In the genomic region with DNA sequence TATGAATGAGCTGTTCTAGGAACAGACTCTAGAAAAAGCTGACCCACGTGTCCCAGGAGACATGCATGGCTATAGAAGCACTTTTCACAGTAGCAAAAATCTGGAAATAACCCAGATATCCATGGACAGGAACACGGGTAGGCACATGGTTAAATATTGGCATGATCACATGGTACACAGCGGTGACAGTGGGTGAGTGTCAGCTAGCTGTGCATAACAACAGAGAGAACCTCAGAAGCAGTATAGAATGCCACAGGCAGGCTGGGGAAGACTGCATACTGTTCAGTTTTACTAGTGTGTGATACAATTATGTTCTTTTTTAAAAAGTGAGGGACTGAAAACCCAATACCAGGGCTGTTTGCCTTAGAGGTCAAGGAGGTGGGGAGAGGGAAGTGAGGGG, we compare ENCODE assay signal across 16 cellular contexts. TPM values are rescaled to one million over a fixed set of nuclear protein-coding genes. Genes with fewer than 3 reads are reported as not detected.
DNase-seq lines count a peak whose midpoint lies in the region; ATAC-seq and TF ChIP-seq lines count a peak whose summit lies in the region.
"Had no signal": no experiment of that assay in that cellular context is flagged by ENCODE, and none has a peak within 500 bp of the region (broad histone marks: within the 10 kb centered on the region; RNA-seq: fewer than 3 reads in every experiment).

No MANE protein-coding gene starts in this region.

- H3K4me1 ChIP-seq in CD4-positive, alpha-beta memory T cell (ENCODE audit: insufficient read depth, low read length) = no peaks in the 10 kb centered on the region

- POLR2A ChIA-PET in CD4-positive, alpha-beta memory T cell (lab: Charles Lee; ENCODE audit: partially characterized antibody) = no interaction called here

- no peaks in the 10 kb centered on the region for H3K9me3 ChIP-seq in CD4-positive, alpha-beta memory T cell (ENCODE audit: control insufficient read depth in 1 of 2, low read length in 2 of 2)
- H3K9me3 ChIP-seq: ascending aorta had no signal

- H3K4me3 Mint-ChIP-seq in memory B cell = no peak overlapping the region
- no peak overlapping the region for H3K4me3 Mint-ChIP-seq in CD4-positive, alpha-beta memory T cell
- H3K4me3 Mint-ChIP-seq: activated CD8-positive, alpha-beta memory T cell treated with anti-CD3 and anti-CD28 coated beads, Interleukin-2, amount 10 ng/mL, durations not matched to agents 7 days and 5 days; neural progenitor cell; stimulated activated memory B cell treated with anti-CD40 and anti-IgM and Interleukin-4, amounts not matched to agents 10 μg/mL and 1 μg/mL and 100 μg/mL, for 72 hours had no signal

- ATAC-seq in memory B cell (ENCODE audit: low read depth) = no peak
- ATAC-seq: activated CD8-positive, alpha-beta memory T cell treated with anti-CD3 and anti-CD28 coated beads, Interleukin-2, amount 10 ng/mL, durations not matched to agents 7 days and 5 days; stimulated activated memory B cell treated with anti-CD40 and anti-IgM and Interleukin-4, amounts not matched to agents 10 μg/mL and 1 μg/mL and 100 μg/mL, for 72 hours had no signal

- no peaks in the 10 kb centered on the region for H3K27me3 ChIP-seq in CD4-positive, alpha-beta memory T cell (ENCODE audit: insufficient read depth, low read length)
- H3K27me3 ChIP-seq: ascending aorta, neural progenitor cell had no signal

- H3K4me3 ChIP-seq in coronary artery = no peak overlapping the region
- H3K4me3 ChIP-seq in CD4-positive, alpha-beta memory T cell (ENCODE audit: low read length in 2 of 2) = no peak overlapping the region
- H3K4me3 ChIP-seq: ascending aorta, neural progenitor cell, skin epidermis had no signal

- H3K27ac ChIP-seq in coronary artery = peak overlapping the region; percentile 69 to 77
- peak overlapping the region; percentile 89 for H3K27ac ChIP-seq in temporal lobe (ENCODE audit: low read depth, low read length)
- H3K27ac ChIP-seq in CD4-positive, alpha-beta memory T cell (ENCODE audit: low read depth, low read length) = no peak overlapping the region
- H3K27ac ChIP-seq: KMS-11, neural progenitor cell had no signal

- no peak for TF ChIP-seq CTCF in coronary artery (IDR thresholded peaks at IDR 0.05)

- DNase-seq in KBM-7 (peak; percentile 9), coronary artery (ENCODE audit: low spot score) (no peak), memory B cell (ENCODE audit: low spot score in 2 of 2) (no peak), dedifferentiated amniotic fluid mesenchymal stem cell (ENCODE audit: extremely low spot score) (no peak), pons (ENCODE audit: low spot score) (no peak), SIG-M5 treated with dmso at 0.1 percent for 504 hours (lab: John Stamatoyannopoulos, UW; ENCODE audit: unreplicated experiment) (no peak)
- no peak for DNase-seq in CD4-positive, alpha-beta memory T cell
- DNase-seq: activated CD4-positive, CD25-positive, alpha-beta regulatory T cell treated with anti-CD3 and anti-CD28 coated beads, Interleukin-2, amount 50 U/mL, for 72 hours; activated CD8-positive, alpha-beta memory T cell treated with anti-CD3 and anti-CD28 coated beads, Interleukin-2, amount 10 ng/mL, durations not matched to agents 7 days and 5 days; NK-92 treated with Interleukin-12 subunit alpha and Interleukin-12 subunit beta, amount 100 ng/mL, for 24 hours had no signal

- H3K4me1 Mint-ChIP-seq in memory B cell = peaks cover 46% of the 10 kb centered on the region
- H3K4me1 Mint-ChIP-seq in CD4-positive, alpha-beta memory T cell = peaks cover 0 to 4% (median 0%) of the 10 kb centered on the region in 4 donors

- intact Hi-C loops in CD4-positive, alpha-beta memory T cell (cut with micrococcal nuclease) = no loop called here

- H3K36me3 ChIP-seq in CD4-positive, alpha-beta memory T cell (ENCODE audit: insufficient read depth, low read length) = no peaks in the 10 kb centered on the region
- H3K36me3 ChIP-seq: ascending aorta, neural progenitor cell had no signal

- H3K27me3 Mint-ChIP-seq in memory B cell = no peaks in the 10 kb centered on the region
- peaks cover 0 to 5% of the 10 kb centered on the region in 2 donors for H3K27me3 Mint-ChIP-seq in CD4-positive, alpha-beta memory T cell
- H3K27me3 Mint-ChIP-seq: stimulated activated memory B cell treated with anti-CD40 and anti-IgM and Interleukin-4, amounts not matched to agents 10 μg/mL and 1 μg/mL and 100 μg/mL, for 72 hours had no signal

- peak overlapping the region; percentile 74 for H3K27ac Mint-ChIP-seq in memory B cell
- H3K27ac Mint-ChIP-seq in CD4-positive, alpha-beta memory T cell = no peak overlapping the region
- H3K27ac Mint-ChIP-seq: activated CD8-positive, alpha-beta memory T cell treated with anti-CD3 and anti-CD28 coated beads, Interleukin-2, amount 10 ng/mL, durations not matched to agents 7 days and 5 days; neural progenitor cell; stimulated activated memory B cell treated with anti-CD40 and anti-IgM and Interleukin-4, amounts not matched to agents 10 μg/mL and 1 μg/mL and 100 μg/mL, for 72 hours had no signal

- CTCF ChIA-PET in CD4-positive, alpha-beta memory T cell (lab: Charles Lee; ENCODE audit: partially characterized antibody) = no interaction called here

- H3K36me3 Mint-ChIP-seq in memory B cell = peaks cover 8% of the 10 kb centered on the region
- peaks cover 0 to 5% of the 10 kb centered on the region in 2 donors for H3K36me3 Mint-ChIP-seq in CD4-positive, alpha-beta memory T cell
- H3K36me3 Mint-ChIP-seq: activated CD8-positive, alpha-beta memory T cell treated with anti-CD3 and anti-CD28 coated beads, Interleukin-2, amount 10 ng/mL, durations not matched to agents 7 days and 5 days; stimulated activated memory B cell treated with anti-CD40 and anti-IgM and Interleukin-4, amounts not matched to agents 10 μg/mL and 1 μg/mL and 100 μg/mL, for 72 hours had no signal

- no peaks in the 10 kb centered on the region for H3K9me3 Mint-ChIP-seq in memory B cell
- no peaks in the 10 kb centered on the region for H3K9me3 Mint-ChIP-seq in CD4-positive, alpha-beta memory T cell
- H3K9me3 Mint-ChIP-seq: neural progenitor cell; stimulated activated memory B cell treated with anti-CD40 and anti-IgM and Interleukin-4, amounts not matched to agents 10 μg/mL and 1 μg/mL and 100 μg/mL, for 72 hours had no signal

- in situ Hi-C loops in KBM-7 (cut with MboI; ENCODE audit: low pct_unique_long_range_greater_than_20kb, low sequenced_read_pairs) = no loop called here

RNA-seq across cellular contexts. Expression of a gene that starts 31.4 kb away (rescaled TPM):
- 44.7 TPM for total RNA-seq in temporal lobe
- total RNA-seq in CD4-positive, alpha-beta memory T cell = 10 to 100 TPM in 1 of 2 experiments, 1 to 10 TPM in 1; 9.7 to 10.4 TPM
- polyA plus RNA-seq in CD4-positive, alpha-beta memory T cell = 10 to 100 TPM in 1 of 2 donors, 1 to 10 TPM in 1; 4.2 to 10.0 TPM
